In genomic region chr18:61833387-61833786, GRCh38 we compare ENCODE assay signal across 13 cellular contexts. TPM values are rescaled to one million over a fixed set of nuclear protein-coding genes. Genes with fewer than 3 reads are reported as not detected.
DNase-seq lines count a peak whose midpoint lies in the region; ATAC-seq, FAIRE-seq and TF ChIP-seq lines count a peak whose summit lies in the region.
"Had no signal": no experiment of that assay in that cellular context is flagged by ENCODE, and none has a peak within 500 bp of the region (broad histone marks: within the 10 kb centered on the region; RNA-seq: fewer than 3 reads in every experiment).

No MANE protein-coding gene starts in this region.

- H3K27me3 Mint-ChIP-seq in activated naive CD8-positive, alpha-beta T cell treated with anti-CD3 and anti-CD28 coated beads for 36 hours = peaks cover 15% of the 10 kb centered on the region

- H3K27ac Mint-ChIP-seq in activated naive CD8-positive, alpha-beta T cell treated with anti-CD3 and anti-CD28 coated beads for 36 hours = no peak overlapping the region

- DNase-seq in AG08395 (ENCODE audit: low spot score) = peak; percentile 20
- DNase-seq in GM18507 (ENCODE audit: extremely low spot score, insufficient read length, low read depth) = no peak
- DNase-seq in RPMI7951 (ENCODE audit: low read depth) = peak; percentile 70
- peak; percentile 34 for DNase-seq in fibroblast of mammary gland (ENCODE audit: low read depth)
- DNase-seq in NCI-H1694 treated with DMSO at 0.1 percent for 48 hours (lab: John Stamatoyannopoulos, UW) = no peak
- no peak for DNase-seq in NCI-H2227 (lab: John Stamatoyannopoulos, UW; ENCODE audit: unreplicated experiment)
- no peak for DNase-seq in activated naive CD8-positive, alpha-beta T cell treated with anti-CD3 and anti-CD28 coated beads for 36 hours
- DNase-seq: activated CD8-positive, alpha-beta memory T cell treated with anti-CD3 and anti-CD28 coated beads, Interleukin-2, amount 50 U/mL, for 4 hours; mucosa of descending colon; stimulated activated CD4-positive, alpha-beta T cell treated with anti-CD3 and anti-CD28 coated beads, Interleukin-2, amount 100 ng/mL, for 48 hours; transverse colon had no signal

- no peak for ATAC-seq in GM18511 (IDR thresholded peaks at IDR 0.05; ENCODE audit: unreplicated experiment)
- ATAC-seq: mucosa of descending colon had no signal

- H3K4me3 Mint-ChIP-seq in activated naive CD8-positive, alpha-beta T cell treated with anti-CD3 and anti-CD28 coated beads for 36 hours = no peak overlapping the region

- peaks cover 16% of the 10 kb centered on the region for H3K4me1 Mint-ChIP-seq in activated naive CD8-positive, alpha-beta T cell treated with anti-CD3 and anti-CD28 coated beads for 36 hours

- no peaks in the 10 kb centered on the region for H3K9me3 Mint-ChIP-seq in activated naive CD8-positive, alpha-beta T cell treated with anti-CD3 and anti-CD28 coated beads for 36 hours

- H3K36me3 Mint-ChIP-seq in activated naive CD8-positive, alpha-beta T cell treated with anti-CD3 and anti-CD28 coated beads for 36 hours = no peaks in the 10 kb centered on the region

- FAIRE-seq in GM18507 (lab: Jason Lieb, UNC) = peak; percentile 51
- FAIRE-seq: endometrium had no signal

- TF ChIP-seq CTCF in fibroblast of mammary gland (conservative IDR thresholded peaks at IDR 0.05; ENCODE audit: control insufficient read depth, insufficient read depth, low read depth, low read length) = no peak

- no peak overlapping the region for H3K4me3 ChIP-seq in fibroblast of mammary gland (ENCODE audit: control insufficient read depth, low read depth, low read length)
- H3K4me3 ChIP-seq: mucosa of descending colon, transverse colon had no signal

RNA-seq across cellular contexts. Expression of gene RNF152, which starts 59.4 kb away (rescaled TPM):
- total RNA-seq in RPMI7951 (2014; rRNA removed; shearing (Covaris generic)) = 7.0 and 9.3 TPM in 2 replicates
- total RNA-seq in activated naive CD8-positive, alpha-beta T cell treated with anti-CD3 and anti-CD28 coated beads for 36 hours = under 1 TPM; 0.10 to 0.42 TPM

Comparison
In these comparisons a context has a peak if more than half of its experiments do, and no peak if none do; other contexts are left out.
1. DNase-seq: peak in AG08395 (single experiment), RPMI7951 (single experiment) and fibroblast of mammary gland (single experiment); none in GM18507 (single experiment), NCI-H1694 treated with DMSO at 0.1 percent for 48 hours (single experiment), NCI-H2227 (single experiment) and activated naive CD8-positive, alpha-beta T cell treated with anti-CD3 and anti-CD28 coated beads for 36 hours (single experiment).